Comparison of ENCODE assay signal across 27 cellular contexts in genomic region chr10:60578217-60578616, GRCh38.
"Had no signal": no experiment of that assay in that cellular context is flagged by ENCODE, and none has a peak within 500 bp of the region (broad histone marks: within the 10 kb centered on the region; RNA-seq: fewer than 3 reads in every experiment).

No MANE protein-coding gene starts in this region.

- H3K9me3 Mint-ChIP-seq: effector memory CD8-positive, alpha-beta T cell; stimulated activated effector memory CD8-positive, alpha-beta T cell treated with anti-CD3 and anti-CD28 coated beads, Interleukin-12 subunit alpha, Interleukin-12 subunit beta, amount 100 ng/mL, for 72 hours had no signal

- H3K4me3 ChIP-seq: cardiac muscle cell, colonic mucosa, dorsolateral prefrontal cortex, ovary, prostate gland, sigmoid colon, thoracic aorta, vagina had no signal

- DNase-seq: activated CD4-positive, alpha-beta T cell treated with anti-CD3 and anti-CD28 coated beads for 4 hours; activated CD4-positive, alpha-beta T cell treated with anti-CD3 and anti-CD28 coated beads, Interleukin-2, amount 50 U/mL, for 4 hours; activated naive CD4-positive, alpha-beta T cell; activated T-cell treated with anti-CD3 and anti-CD28 coated beads for 4 hours; activated T-cell treated with anti-CD3 and anti-CD28 coated beads, Interleukin-2, amount 50 U/mL, for 72 hours; cerebellar nuclear complex; colonic mucosa; dorsolateral prefrontal cortex; effector memory CD8-positive, alpha-beta T cell; head of caudate nucleus; hippocampal formation; kidney; midbrain; naive thymus-derived CD4-positive, alpha-beta T cell; ovary; retina; sigmoid colon; small intestine; stimulated activated CD4-positive, alpha-beta T cell treated with anti-CD3 and anti-CD28 coated beads, Interleukin-4, amount 100 ng/mL, for 24 hours had no signal

- H3K9me3 ChIP-seq: colonic mucosa, ovary, prostate gland, sigmoid colon, thoracic aorta, vagina had no signal

- H3K4me3 Mint-ChIP-seq: activated T-cell treated with anti-CD3 and anti-CD28 coated beads, Interleukin-2, amount 50 U/mL, for 72 hours; effector memory CD8-positive, alpha-beta T cell; memory B cell; stimulated activated effector memory CD8-positive, alpha-beta T cell treated with anti-CD3 and anti-CD28 coated beads, Interleukin-12 subunit alpha, Interleukin-12 subunit beta, amount 100 ng/mL, for 72 hours; stimulated activated naive CD8-positive, alpha-beta T cell treated with anti-CD3 and anti-CD28 coated beads, Interleukin-15, Interleukin-2, amounts not matched to agents 100 ng/mL and 50 ng/mL, for 24 hours had no signal

- H3K27me3 Mint-ChIP-seq: effector memory CD8-positive, alpha-beta T cell; memory B cell; naive thymus-derived CD4-positive, alpha-beta T cell had no signal

- H3K4me1 ChIP-seq: colonic mucosa, vagina had no signal

- H3K27ac ChIP-seq: cardiac muscle cell, colonic mucosa, dorsolateral prefrontal cortex, ovary, prostate gland, sigmoid colon, thoracic aorta, vagina had no signal

- ATAC-seq: activated naive CD4-positive, alpha-beta T cell treated with anti-CD3 and anti-CD28 coated beads, Interleukin-2, amount 50 U/mL, for 72 hours; activated T-cell treated with anti-CD3 and anti-CD28 coated beads, Interleukin-2, amount 50 U/mL, for 72 hours; effector memory CD8-positive, alpha-beta T cell; naive thymus-derived CD4-positive, alpha-beta T cell; stimulated activated effector memory CD8-positive, alpha-beta T cell treated with anti-CD3 and anti-CD28 coated beads, Interleukin-12 subunit alpha, Interleukin-12 subunit beta, amount 100 ng/mL, for 72 hours had no signal

- H3K36me3 ChIP-seq: cardiac muscle cell, colonic mucosa, ovary, prostate gland, sigmoid colon, thoracic aorta, vagina had no signal

- H3K27ac Mint-ChIP-seq: activated naive CD4-positive, alpha-beta T cell treated with anti-CD3 and anti-CD28 coated beads, Interleukin-2, amount 50 U/mL, for 72 hours; activated T-cell treated with anti-CD3 and anti-CD28 coated beads, Interleukin-2, amount 50 U/mL, for 72 hours; effector memory CD8-positive, alpha-beta T cell; memory B cell; naive thymus-derived CD4-positive, alpha-beta T cell; stimulated activated effector memory CD8-positive, alpha-beta T cell treated with anti-CD3 and anti-CD28 coated beads, Interleukin-12 subunit alpha, Interleukin-12 subunit beta, amount 100 ng/mL, for 72 hours; stimulated activated naive CD8-positive, alpha-beta T cell treated with anti-CD3 and anti-CD28 coated beads, Interleukin-15, Interleukin-2, amounts not matched to agents 100 ng/mL and 50 ng/mL, for 24 hours had no signal

- H3K27me3 ChIP-seq: cardiac muscle cell, colonic mucosa, dorsolateral prefrontal cortex, ovary, sigmoid colon, vagina had no signal
